ENCODE assay signal across 12 cellular contexts in genomic region chr10:116654816-116655215, GRCh38.
DNase-seq lines count a peak whose midpoint lies in the region; ATAC-seq and TF ChIP-seq lines count a peak whose summit lies in the region.
"Had no signal": no experiment of that assay in that cellular context is flagged by ENCODE, and none has a peak within 500 bp of the region (broad histone marks: within the 10 kb centered on the region; RNA-seq: fewer than 3 reads in every experiment).

No MANE protein-coding gene starts in this region.

- H3K4me3 Mint-ChIP-seq in nephron = no peak overlapping the region
- H3K4me3 Mint-ChIP-seq: activated naive CD8-positive, alpha-beta T cell had no signal

- TF ChIP-seq CTCF in GM12872 (IDR thresholded peaks at IDR 0.05; ENCODE audit: insufficient read depth, low read depth, low read length) (peak; percentile 44; the same call in 2 of the 3 replicates), astrocyte of the spinal cord (IDR thresholded peaks at IDR 0.05; ENCODE audit: low read depth, low read length) (peak; percentile 10), nephron (IDR thresholded peaks at IDR 0.05; ENCODE audit: unreplicated experiment in 3 of 3) (peak in 2 of 3 experiments; percentile 14 to 26)

- no peak for DNase-seq in astrocyte of the spinal cord (ENCODE audit: low read depth, low spot score)
- DNase-seq in NCI-H2196 treated with DMSO at 0.1 percent for 48 hours (lab: John Stamatoyannopoulos, UW; ENCODE audit: unreplicated experiment) = no peak
- no peak for DNase-seq in NCI-H526 (lab: John Stamatoyannopoulos, UW)
- no peak for DNase-seq in activated gamma-delta T cell (lab: John Stamatoyannopoulos, UW)
- DNase-seq: activated CD4-positive, CD25-positive, alpha-beta regulatory T cell; NK-92 treated with Interleukin-12 subunit alpha and Interleukin-12 subunit beta, amount 100 ng/mL, for 24 hours had no signal

- peaks cover 5% of the 10 kb centered on the region for H3K4me1 Mint-ChIP-seq in nephron

- no peaks in the 10 kb centered on the region for H3K36me3 Mint-ChIP-seq in nephron (ENCODE audit: low read depth)
- H3K36me3 Mint-ChIP-seq: activated naive CD8-positive, alpha-beta T cell had no signal

- H3K27ac Mint-ChIP-seq in nephron = no peak overlapping the region
- H3K27ac Mint-ChIP-seq: activated naive CD8-positive, alpha-beta T cell had no signal

- ATAC-seq in HG03103 (IDR thresholded peaks at IDR 0.05; ENCODE audit: low read depth, unreplicated experiment) = peak; percentile 71
- ATAC-seq in HG02623 (IDR thresholded peaks at IDR 0.05; ENCODE audit: unreplicated experiment) = no peak

- H3K27me3 Mint-ChIP-seq in nephron (ENCODE audit: low read depth) = peaks cover 7% of the 10 kb centered on the region

- H3K9me3 Mint-ChIP-seq in nephron = peaks cover 27% of the 10 kb centered on the region

- no peak overlapping the region for H3K4me3 ChIP-seq in astrocyte of the spinal cord (ENCODE audit: low read depth, low read length)
- H3K4me3 ChIP-seq: lung had no signal

- in situ Hi-C loops in astrocyte of the spinal cord (cut with HindIII; ENCODE audit: low sequenced_read_pairs) = no loop called here
